Comparison of ENCODE assay signal across 8 cellular contexts in genomic region chr7:75642810-75643486, GRCh38.
DNase-seq lines count a peak whose midpoint lies in the region; ATAC-seq lines count a peak whose summit lies in the region.

No MANE protein-coding gene starts in this region.

- H3K4me3 Mint-ChIP-seq in T-cell, result no peak overlapping the region

- CTCF ChIA-PET in T-cell (lab: Charles Lee), result no interaction called here

- DNase-seq in GM03348 (ENCODE audit: low spot score) (peak; percentile 65), HuH-7.5 (ENCODE audit: low spot score) (peak; percentile 39), T-cell (peak; percentile 30 to 74 (median 58)), islet precursor cell (peak; percentile 80), superior temporal gyrus (ENCODE audit: extremely low spot score) (no peak)
- peak; percentile 69 for DNase-seq in stimulated activated CD4-positive, alpha-beta T cell treated with anti-CD3 and anti-CD28 coated beads, Interleukin-4, amount 100 ng/mL, for 24 hours

- peak overlapping the region; percentile 52 for H3K27ac ChIP-seq in angular gyrus (ENCODE audit: low read depth, low read length)

- no peaks in the 10 kb centered on the region for H3K27me3 Mint-ChIP-seq in T-cell

- peak; percentile 68 to 88 (median 78) for ATAC-seq in T-cell (replicated peaks in 1 of 4)
- ATAC-seq in GM19467 (IDR thresholded peaks at IDR 0.05; ENCODE audit: unreplicated experiment), result no peak

- no peaks in the 10 kb centered on the region for H3K9me3 Mint-ChIP-seq in T-cell

- H3K4me1 Mint-ChIP-seq in T-cell, result peaks cover 7 to 17% (median 10%) of the 10 kb centered on the region in 3 donors

- H3K27ac Mint-ChIP-seq in T-cell, result no peak overlapping the region

- peaks cover 4% of the 10 kb centered on the region for H3K36me3 Mint-ChIP-seq in T-cell

- POLR2A ChIA-PET in T-cell (lab: Charles Lee), result interaction anchor here in 1 of 2 donors (0.6 kb wide), 1 partner anchor 409 kb away, joined by 3 read pairs; no protein-coding TSS in a partner anchor
